Comparison of ENCODE assay signal across 1 cellular context in the genomic region with DNA sequence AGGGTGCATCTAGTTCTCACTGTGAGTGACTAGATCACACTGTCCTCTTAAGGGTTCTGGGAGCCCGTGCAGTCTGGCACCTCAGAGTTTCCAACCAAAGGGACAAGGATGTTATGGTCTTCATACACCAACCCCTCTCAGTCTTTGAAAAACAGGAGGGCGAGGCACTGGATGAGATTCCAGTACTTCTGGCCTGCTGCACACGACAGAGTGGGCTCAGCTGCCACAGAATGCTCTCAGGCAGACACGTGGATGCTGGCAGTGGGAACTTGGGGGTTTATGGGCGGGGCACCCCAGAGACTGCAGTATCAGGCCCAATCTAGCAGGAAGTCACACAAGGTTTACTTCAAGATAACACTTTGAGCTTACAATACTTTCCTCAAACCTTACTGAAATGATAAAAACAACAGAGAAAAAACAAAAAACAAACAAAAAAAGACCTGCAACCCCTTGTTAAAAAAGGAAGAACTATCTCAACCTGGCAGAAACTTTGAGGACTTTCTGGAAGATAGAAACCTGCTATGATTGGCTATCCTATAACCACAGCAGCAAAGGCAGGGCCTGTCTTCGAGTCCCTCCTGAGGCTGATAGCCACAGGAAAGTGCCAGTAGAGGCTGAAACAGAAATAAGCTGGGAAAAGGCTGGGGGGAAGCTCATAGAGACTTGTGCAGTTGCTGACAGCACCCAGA.
TF ChIP-seq lines count a peak whose summit lies in the region.

No MANE protein-coding gene starts in this region.

TF ChIP-seq in K562, 482 proteins besides CTCF, POLR2A, EP300 and RAD21 (continued from another document and continues in another):
- no peak for TF ChIP-seq ARID4B (CRISPR knock-in tag; IDR thresholded peaks at IDR 0.05)
- TF ChIP-seq TAF9B (IDR thresholded peaks at IDR 0.05; ENCODE audit: partially characterized antibody) = peak; percentile 42
- no peak for TF ChIP-seq RBM39 (optimal IDR thresholded peaks at IDR 0.05; ENCODE audit: low read depth, low read length)
- TF ChIP-seq KLF10 (CRISPR knock-in tag; IDR thresholded peaks at IDR 0.05) = no peak
- TF ChIP-seq MTA1 (IDR thresholded peaks at IDR 0.05; ENCODE audit: borderline replicate concordance) = peak; percentile 66; the same call in 1 of the 2 replicates
- peak; percentile 61 for TF ChIP-seq ZNF766 (CRISPR knock-in tag; conservative IDR thresholded peaks at IDR 0.05)
- no peak for TF ChIP-seq FOXP1 (CRISPR knock-in tag; IDR thresholded peaks at IDR 0.05)
- TF ChIP-seq TAF15 (IDR thresholded peaks at IDR 0.05; ENCODE audit: low read depth, low read length) = no peak
- no peak for TF ChIP-seq BRD4 (IDR thresholded peaks at IDR 0.05)
- no peak for TF ChIP-seq PHB (CRISPR knock-in tag; IDR thresholded peaks at IDR 0.05)
- TF ChIP-seq ARID2 (IDR thresholded peaks at IDR 0.05) = no peak
- TF ChIP-seq MAFF (IDR thresholded peaks at IDR 0.05; ENCODE audit: low read length) = no peak
- no peak for TF ChIP-seq JUN (IDR thresholded peaks at IDR 0.05; ENCODE audit: borderline replicate concordance, low read depth, low read length)
- TF ChIP-seq JUN (CRISPR knock-in tag; IDR thresholded peaks at IDR 0.05; ENCODE audit: borderline replicate concordance) = no peak
- no peak for TF ChIP-seq ZFPM2 (CRISPR knock-in tag; IDR thresholded peaks at IDR 0.05)
- no peak for TF ChIP-seq ZNF507 (tag; conservative IDR thresholded peaks at IDR 0.05)
- TF ChIP-seq COPS2 (conservative IDR thresholded peaks at IDR 0.05) = no peak
- TF ChIP-seq, protein P1, sequence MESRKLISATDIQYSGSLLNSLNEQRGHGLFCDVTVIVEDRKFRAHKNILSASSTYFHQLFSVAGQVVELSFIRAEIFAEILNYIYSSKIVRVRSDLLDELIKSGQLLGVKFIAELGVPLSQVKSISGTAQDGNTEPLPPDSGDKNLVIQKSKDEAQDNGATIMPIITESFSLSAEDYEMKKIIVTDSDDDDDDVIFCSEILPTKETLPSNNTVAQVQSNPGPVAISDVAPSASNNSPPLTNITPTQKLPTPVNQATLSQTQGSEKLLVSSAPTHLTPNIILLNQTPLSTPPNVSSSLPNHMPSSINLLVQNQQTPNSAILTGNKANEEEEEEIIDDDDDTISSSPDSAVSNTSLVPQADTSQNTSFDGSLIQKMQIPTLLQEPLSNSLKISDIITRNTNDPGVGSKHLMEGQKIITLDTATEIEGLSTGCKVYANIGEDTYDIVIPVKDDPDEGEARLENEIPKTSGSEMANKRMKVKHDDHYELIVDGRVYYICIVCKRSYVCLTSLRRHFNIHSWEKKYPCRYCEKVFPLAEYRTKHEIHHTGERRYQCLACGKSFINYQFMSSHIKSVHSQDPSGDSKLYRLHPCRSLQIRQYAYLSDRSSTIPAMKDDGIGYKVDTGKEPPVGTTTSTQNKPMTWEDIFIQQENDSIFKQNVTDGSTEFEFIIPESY (CRISPR knock-in tag; IDR thresholded peaks at IDR 0.05) = 0 out of 2 replicates have a peak, but pooled peaks have one; percentile 23
- TF ChIP-seq, protein P2, sequence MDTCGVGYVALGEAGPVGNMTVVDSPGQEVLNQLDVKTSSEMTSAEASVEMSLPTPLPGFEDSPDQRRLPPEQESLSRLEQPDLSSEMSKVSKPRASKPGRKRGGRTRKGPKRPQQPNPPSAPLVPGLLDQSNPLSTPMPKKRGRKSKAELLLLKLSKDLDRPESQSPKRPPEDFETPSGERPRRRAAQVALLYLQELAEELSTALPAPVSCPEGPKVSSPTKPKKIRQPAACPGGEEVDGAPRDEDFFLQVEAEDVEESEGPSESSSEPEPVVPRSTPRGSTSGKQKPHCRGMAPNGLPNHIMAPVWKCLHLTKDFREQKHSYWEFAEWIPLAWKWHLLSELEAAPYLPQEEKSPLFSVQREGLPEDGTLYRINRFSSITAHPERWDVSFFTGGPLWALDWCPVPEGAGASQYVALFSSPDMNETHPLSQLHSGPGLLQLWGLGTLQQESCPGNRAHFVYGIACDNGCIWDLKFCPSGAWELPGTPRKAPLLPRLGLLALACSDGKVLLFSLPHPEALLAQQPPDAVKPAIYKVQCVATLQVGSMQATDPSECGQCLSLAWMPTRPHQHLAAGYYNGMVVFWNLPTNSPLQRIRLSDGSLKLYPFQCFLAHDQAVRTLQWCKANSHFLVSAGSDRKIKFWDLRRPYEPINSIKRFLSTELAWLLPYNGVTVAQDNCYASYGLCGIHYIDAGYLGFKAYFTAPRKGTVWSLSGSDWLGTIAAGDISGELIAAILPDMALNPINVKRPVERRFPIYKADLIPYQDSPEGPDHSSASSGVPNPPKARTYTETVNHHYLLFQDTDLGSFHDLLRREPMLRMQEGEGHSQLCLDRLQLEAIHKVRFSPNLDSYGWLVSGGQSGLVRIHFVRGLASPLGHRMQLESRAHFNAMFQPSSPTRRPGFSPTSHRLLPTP (IDR thresholded peaks at IDR 0.05; ENCODE audit: borderline replicate concordance, extremely low read depth, insufficient read length) = no peak
- TF ChIP-seq MYBL2 (IDR thresholded peaks at IDR 0.05; ENCODE audit: low read depth) = no peak
- TF ChIP-seq MYBL2 (CRISPR knock-in tag; IDR thresholded peaks at IDR 0.05; ENCODE audit: borderline replicate concordance) = no peak
- TF ChIP-seq, protein P3, sequence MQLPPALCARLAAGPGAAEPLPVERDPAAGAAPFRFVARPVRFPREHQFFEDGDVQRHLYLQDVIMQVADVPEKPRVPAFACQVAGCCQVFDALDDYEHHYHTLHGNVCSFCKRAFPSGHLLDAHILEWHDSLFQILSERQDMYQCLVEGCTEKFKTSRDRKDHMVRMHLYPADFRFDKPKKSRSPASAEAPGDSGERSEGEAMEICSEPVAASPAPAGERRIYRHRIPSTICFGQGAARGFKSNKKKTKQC (CRISPR knock-in tag; IDR thresholded peaks at IDR 0.05) = no peak
- no peak for TF ChIP-seq CREB1 (IDR thresholded peaks at IDR 0.05)
- no peak for TF ChIP-seq CREB1 (CRISPR knock-in tag; IDR thresholded peaks at IDR 0.05)
- no peak; the same call in 1 of the 2 replicates for TF ChIP-seq ATF7 (IDR thresholded peaks at IDR 0.05)
- TF ChIP-seq OTX1 (CRISPR knock-in tag; IDR thresholded peaks at IDR 0.05) = no peak
- TF ChIP-seq NRF1 (conservative IDR thresholded peaks at IDR 0.05 in 1 of 2, IDR thresholded peaks at IDR 0.05 in 1 of 2) = no peak
- no peak for TF ChIP-seq POLR3G (IDR thresholded peaks at IDR 0.05; ENCODE audit: extremely low read depth, insufficient read length, insufficient replicate concordance)
- no peak for TF ChIP-seq ADNP (tag; IDR thresholded peaks at IDR 0.05)
- TF ChIP-seq ZNF217 (CRISPR knock-in tag; IDR thresholded peaks at IDR 0.05) = no peak
- no peak for TF ChIP-seq SRSF9 (IDR thresholded peaks at IDR 0.05; ENCODE audit: borderline replicate concordance, low read depth, low read length)
- no peak for TF ChIP-seq RBM17 (IDR thresholded peaks at IDR 0.05; ENCODE audit: borderline replicate concordance, low read depth, low read length)
- TF ChIP-seq ZNF644 (tag; IDR thresholded peaks at IDR 0.05; ENCODE audit: low read depth) = no peak
- no peak for TF ChIP-seq SMAD3 (CRISPR knock-in tag; conservative IDR thresholded peaks at IDR 0.05)
- TF ChIP-seq, protein P4, sequence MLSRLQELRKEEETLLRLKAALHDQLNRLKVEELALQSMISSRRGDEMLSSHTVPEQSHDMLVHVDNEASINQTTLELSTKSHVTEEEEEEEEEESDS (CRISPR knock-in tag; IDR thresholded peaks at IDR 0.05) = no peak
- no peak for TF ChIP-seq ZFP1 (CRISPR knock-in tag; IDR thresholded peaks at IDR 0.05)
- no peak for TF ChIP-seq ZNF354B (CRISPR knock-in tag; IDR thresholded peaks at IDR 0.05)
- no peak for TF ChIP-seq REST (CRISPR knock-in tag; IDR thresholded peaks at IDR 0.05; ENCODE audit: low read depth)
- TF ChIP-seq EHMT2 (IDR thresholded peaks at IDR 0.05) = no peak
- no peak for TF ChIP-seq ZNF232 (CRISPR knock-in tag; IDR thresholded peaks at IDR 0.05)
- TF ChIP-seq ZNF395 (CRISPR knock-in tag; IDR thresholded peaks at IDR 0.05) = no peak
- no peak for TF ChIP-seq MAFK (IDR thresholded peaks at IDR 0.05; ENCODE audit: low read length)
- no peak for TF ChIP-seq ZNF586 (CRISPR knock-in tag; conservative IDR thresholded peaks at IDR 0.05)
- TF ChIP-seq SNIP1 (IDR thresholded peaks at IDR 0.05; ENCODE audit: low read depth) = no peak
- no peak for TF ChIP-seq HIVEP1 (CRISPR knock-in tag; IDR thresholded peaks at IDR 0.05)
- no peak for TF ChIP-seq SAP30 (IDR thresholded peaks at IDR 0.05; ENCODE audit: borderline replicate concordance, insufficient read depth, low read depth, low read length, poor library complexity, severe bottlenecking)
